In genomic region chr5:169944922-169945675, GRCh38 we compare ENCODE assay signal across 10 cellular contexts. TPM values are rescaled to one million over a fixed set of nuclear protein-coding genes. Genes with fewer than 3 reads are reported as not detected.
DNase-seq lines count a peak whose midpoint lies in the region; ATAC-seq and TF ChIP-seq lines count a peak whose summit lies in the region.
"Had no signal": no experiment of that assay in that cellular context is flagged by ENCODE, and none has a peak within 500 bp of the region (broad histone marks: within the 10 kb centered on the region; RNA-seq: fewer than 3 reads in every experiment).

No MANE protein-coding gene starts in this region.

- H4K20me1 ChIP-seq in MM.1S (ENCODE audit: insufficient read depth, low read length): no peaks in the 10 kb centered on the region

- TF ChIP-seq CTCF in spleen (IDR thresholded peaks at IDR 0.05 in 8 of 11, conservative IDR thresholded peaks at IDR 0.05 in 3 of 11): no peak
- TF ChIP-seq CTCF in MM.1S (IDR thresholded peaks at IDR 0.05; ENCODE audit: low read length): no peak
- TF ChIP-seq CTCF in uterus (IDR thresholded peaks at IDR 0.05): no peak

- 76 to 79% (median 78%) methylated on average over 8 of the region's 8 CpGs for WGBS in spleen, 5 donors

- no peak overlapping the region for H3K9ac ChIP-seq in HUES48 (ENCODE audit: low read depth, low read length)
- no peak overlapping the region for H3K9ac ChIP-seq in MM.1S (ENCODE audit: low read length)
- H3K9ac ChIP-seq: parathyroid adenoma had no signal

- H3K9me2 ChIP-seq in MM.1S (replicated peaks; ENCODE audit: insufficient read depth, low read length): no peaks in the 10 kb centered on the region

- no peak overlapping the region for H3K4me2 ChIP-seq in MM.1S (ENCODE audit: low read depth, low read length)

- peaks cover 20% of the 10 kb centered on the region for H3K36me3 Mint-ChIP-seq in activated naive CD4-positive, alpha-beta T cell treated with anti-CD3 and anti-CD28 coated beads, Interleukin-2, amount 10 ng/mL, durations not matched to agents 7 days and 5 days
- H3K36me3 Mint-ChIP-seq in naive thymus-derived CD8-positive, alpha-beta T cell: peaks cover 0 to 41% (median 23%) of the 10 kb centered on the region in 3 donors

- H3K79me2 ChIP-seq in MM.1S (ENCODE audit: low read length): no peaks in the 10 kb centered on the region
- H3K79me2 ChIP-seq: parathyroid adenoma had no signal

- no peak for ATAC-seq in naive thymus-derived CD8-positive, alpha-beta T cell

- no peaks in the 10 kb centered on the region for H3F3A ChIP-seq in MM.1S (ENCODE audit: insufficient read depth, low read length)

- intact Hi-C loops in spleen (cut with DNase I; ENCODE audit: low total_unique reads): no loop called here
- intact Hi-C loops in uterus (cut with DNase I; ENCODE audit: low total_unique reads): no loop called here

- H3K4me1 Mint-ChIP-seq in activated naive CD4-positive, alpha-beta T cell treated with anti-CD3 and anti-CD28 coated beads, Interleukin-2, amount 10 ng/mL, durations not matched to agents 7 days and 5 days: peaks cover 3% of the 10 kb centered on the region
- peaks cover 6 to 23% (median 9%) of the 10 kb centered on the region in 4 donors for H3K4me1 Mint-ChIP-seq in naive thymus-derived CD8-positive, alpha-beta T cell

- no peak overlapping the region for H3K4me3 ChIP-seq in HUES48 (ENCODE audit: low read depth, low read length)
- H3K4me3 ChIP-seq in spleen: no peak overlapping the region
- H3K4me3 ChIP-seq in MM.1S (ENCODE audit: low read length): no peak overlapping the region
- no peak overlapping the region for H3K4me3 ChIP-seq in uterus
- H3K4me3 ChIP-seq: colonic mucosa had no signal

- peaks cover 8% of the 10 kb centered on the region for H3K4me1 ChIP-seq in HUES48 (ENCODE audit: control insufficient read depth, insufficient read depth, low read length)
- peaks cover 0 to 35% (median 13%) of the 10 kb centered on the region in 6 donors for H3K4me1 ChIP-seq in spleen
- no peaks in the 10 kb centered on the region for H3K4me1 ChIP-seq in MM.1S (ENCODE audit: low read length)
- no peaks in the 10 kb centered on the region for H3K4me1 ChIP-seq in uterus
- H3K4me1 ChIP-seq: colonic mucosa, parathyroid adenoma had no signal

- no peak for DNase-seq in activated naive CD4-positive, alpha-beta T cell treated with anti-CD3 and anti-CD28 coated beads, Interleukin-2, amount 10 ng/mL, durations not matched to agents 7 days and 5 days
- DNase-seq in activated naive CD4-positive, alpha-beta T cell treated with anti-CD3 and anti-CD28 coated beads, Interleukin-2, amount 50 U/mL, for 16 hours: no peak
- DNase-seq in spleen (no peak), MM.1S (no peak), uterus (no peak)
- DNase-seq in naive thymus-derived CD8-positive, alpha-beta T cell: no peak

- CTCF ChIA-PET in activated naive CD4-positive, alpha-beta T cell treated with anti-CD3 and anti-CD28 coated beads, Interleukin-2, amount 10 ng/mL, durations not matched to agents 7 days and 5 days (lab: Charles Lee): no interaction called here

- H3K27me3 ChIP-seq in HUES48 (ENCODE audit: control insufficient read depth, insufficient read depth, low read length) (no peaks in the 10 kb centered on the region), spleen (replicated peaks in 1 of 7) (no peaks in the 10 kb centered on the region), MM.1S (replicated peaks; ENCODE audit: insufficient read depth, low read length) (no peaks in the 10 kb centered on the region), uterus (no peaks in the 10 kb centered on the region)
- H3K27me3 ChIP-seq: colonic mucosa had no signal

- peak overlapping the region; percentile 4 for H3K27ac Mint-ChIP-seq in activated naive CD4-positive, alpha-beta T cell treated with anti-CD3 and anti-CD28 coated beads, Interleukin-2, amount 10 ng/mL, durations not matched to agents 7 days and 5 days
- peak overlapping the region in 2 of 10 donors; percentile 2 to 34 for H3K27ac Mint-ChIP-seq in naive thymus-derived CD8-positive, alpha-beta T cell

- no peak overlapping the region for H3K4me3 Mint-ChIP-seq in activated naive CD4-positive, alpha-beta T cell treated with anti-CD3 and anti-CD28 coated beads, Interleukin-2, amount 10 ng/mL, durations not matched to agents 7 days and 5 days
- no peak overlapping the region for H3K4me3 Mint-ChIP-seq in naive thymus-derived CD8-positive, alpha-beta T cell

- H3K36me3 ChIP-seq in HUES48 (ENCODE audit: control insufficient read depth, insufficient read depth, low read length) (no peaks in the 10 kb centered on the region), spleen (peaks cover 0 to 45% (median 0%) of the 10 kb centered on the region in 6 donors), MM.1S (replicated peaks; ENCODE audit: insufficient read depth, low read length) (no peaks in the 10 kb centered on the region), uterus (no peaks in the 10 kb centered on the region)
- H3K36me3 ChIP-seq: colonic mucosa had no signal

- no peaks in the 10 kb centered on the region for H3K27me3 Mint-ChIP-seq in activated naive CD4-positive, alpha-beta T cell treated with anti-CD3 and anti-CD28 coated beads, Interleukin-2, amount 10 ng/mL, durations not matched to agents 7 days and 5 days
- H3K27me3 Mint-ChIP-seq in naive thymus-derived CD8-positive, alpha-beta T cell: no peaks in the 10 kb centered on the region

- POLR2A ChIA-PET in naive thymus-derived CD8-positive, alpha-beta T cell (lab: Charles Lee): no interaction called here

- H3K9me3 Mint-ChIP-seq in activated naive CD4-positive, alpha-beta T cell treated with anti-CD3 and anti-CD28 coated beads, Interleukin-2, amount 10 ng/mL, durations not matched to agents 7 days and 5 days: no peaks in the 10 kb centered on the region
- H3K9me3 Mint-ChIP-seq in naive thymus-derived CD8-positive, alpha-beta T cell: no peaks in the 10 kb centered on the region

- TF ChIP-seq POLR2A in spleen (IDR thresholded peaks at IDR 0.05) (no peak), uterus (IDR thresholded peaks at IDR 0.05) (no peak)

- H3K9me3 ChIP-seq in HUES48 (ENCODE audit: control insufficient read depth, insufficient read depth, low read length) (no peaks in the 10 kb centered on the region), spleen (no peaks in the 10 kb centered on the region), MM.1S (replicated peaks; ENCODE audit: insufficient read depth, low read length) (no peaks in the 10 kb centered on the region), uterus (no peaks in the 10 kb centered on the region)
- H3K9me3 ChIP-seq: colonic mucosa had no signal

- peak overlapping the region; percentile 57 for H3K27ac ChIP-seq in HUES48 (ENCODE audit: low read depth, low read length)
- peak overlapping the region; percentile 60 for H3K27ac ChIP-seq in cingulate gyrus (ENCODE audit: low read depth, low read length)
- peak overlapping the region in 5 of 8 donors; percentile 21 to 65 (median 31) for H3K27ac ChIP-seq in spleen
- no peak overlapping the region for H3K27ac ChIP-seq in MM.1S (ENCODE audit: low read length)
- H3K27ac ChIP-seq in uterus: no peak overlapping the region
- H3K27ac ChIP-seq: colonic mucosa, parathyroid adenoma had no signal

- H2AFZ ChIP-seq in MM.1S (ENCODE audit: low read length): no peak overlapping the region
- H2AFZ ChIP-seq: parathyroid adenoma had no signal

RNA-seq across cellular contexts. Expression of gene INSYN2B, which starts 35.2 kb away (rescaled TPM):
- 1 to 10 TPM in 5 of 7 donors, under 1 TPM in 2; 0.34 to 5.5 (median 2.0) TPM for total RNA-seq in spleen
- 1 to 10 TPM in 1 of 3 donors, under 1 TPM in 2; 0.09 to 1.1 (median 0.18) TPM for polyA plus RNA-seq in spleen
- total RNA-seq in naive thymus-derived CD8-positive, alpha-beta T cell: not detected
- polyA plus RNA-seq in naive thymus-derived CD8-positive, alpha-beta T cell: under 1 TPM in 1 of 3 donors, not detected in 2; 0.05 TPM
- 1 to 10 TPM in 1 of 4 donors, under 1 TPM in 1, not detected in 2; 0.34 to 2.4 TPM for total RNA-seq in uterus
- total RNA-seq: colonic mucosa had no signal

Comparison
In these comparisons a context has a peak if more than half of its experiments do, and no peak if none do; other contexts are left out.
1. H3K27ac ChIP-seq: peak in HUES48 (single experiment), cingulate gyrus (single experiment) and spleen (5 of 8); none in MM.1S (single experiment) and uterus (0 of 2).